ENCODE assay signal across 9 cellular contexts in the genomic region with DNA sequence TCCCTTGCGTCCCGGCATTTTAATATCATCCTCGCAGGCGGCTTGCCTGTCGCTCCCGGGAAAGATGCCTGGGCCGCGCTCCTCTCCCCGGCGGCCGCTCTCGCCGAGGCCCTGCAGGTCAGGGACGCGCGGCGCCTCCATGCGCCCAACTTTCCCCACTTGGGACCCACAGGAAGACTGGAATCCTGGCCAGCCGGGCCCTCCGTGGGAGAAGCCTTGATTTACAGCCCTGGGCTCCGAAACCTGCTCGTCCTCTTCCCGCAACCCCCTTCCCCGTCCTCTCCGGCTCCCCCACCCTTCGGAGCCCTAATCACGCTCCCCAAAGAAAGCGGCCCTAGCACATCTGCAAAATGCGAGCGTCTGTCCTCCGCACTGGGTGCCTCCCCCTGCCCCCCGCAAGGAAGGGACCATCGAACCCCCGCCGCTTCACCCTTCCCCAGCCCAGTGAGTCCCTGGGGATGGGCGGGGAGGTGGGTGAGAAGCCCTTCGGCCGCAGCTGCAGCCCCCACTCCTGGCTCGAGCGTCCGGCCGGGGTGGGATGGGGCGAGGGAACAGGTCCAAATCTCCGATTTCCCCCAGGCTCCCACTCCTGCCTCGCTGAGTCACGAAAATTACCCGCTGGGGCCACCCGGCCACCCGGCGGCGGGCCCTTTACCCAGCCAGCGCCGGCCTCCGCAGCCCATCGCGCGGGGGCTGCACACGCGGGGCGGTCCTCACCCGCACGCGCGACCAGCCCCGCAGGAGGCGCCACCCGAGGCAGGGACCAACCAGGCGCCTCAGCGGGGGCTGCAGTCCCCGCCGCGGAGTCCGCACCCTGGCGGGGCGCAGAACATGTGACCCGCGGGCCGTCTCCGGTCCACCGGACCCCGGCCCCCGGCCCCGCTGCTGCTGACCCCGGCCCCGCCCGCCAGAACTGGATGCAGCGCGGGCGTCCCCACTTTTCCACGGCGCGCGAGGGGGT. TPM values are rescaled to one million over a fixed set of nuclear protein-coding genes. Genes with fewer than 3 reads are reported as not detected.
DNase-seq lines count a peak whose midpoint lies in the region; ATAC-seq, FAIRE-seq and TF ChIP-seq lines count a peak whose summit lies in the region.
"Had no signal": no experiment of that assay in that cellular context is flagged by ENCODE, and none has a peak within 500 bp of the region (broad histone marks: within the 10 kb centered on the region; RNA-seq: fewer than 3 reads in every experiment).

No MANE protein-coding gene starts in this region.

- H3K9ac ChIP-seq in kidney (ENCODE audit: low read length in 2 of 2) (peak overlapping the region; percentile 29 to 61), subcutaneous abdominal adipose tissue (ENCODE audit: low read length in 5 of 5) (peak overlapping the region in 4 of 5 donors; percentile 43 to 77 (median 72))

- no peaks in the 10 kb centered on the region for H3K36me3 ChIP-seq in kidney (ENCODE audit: control insufficient read depth in 1 of 2, insufficient read depth in 2 of 2, low read length in 2 of 2)
- H3K36me3 ChIP-seq in subcutaneous abdominal adipose tissue (ENCODE audit: control insufficient read depth in 5 of 5, insufficient read depth in 5 of 5, low read length in 5 of 5), result no peaks in the 10 kb centered on the region

- no peak for TF ChIP-seq CTCF in astrocyte of the spinal cord (IDR thresholded peaks at IDR 0.05; ENCODE audit: low read depth, low read length)
- TF ChIP-seq CTCF in kidney (IDR thresholded peaks at IDR 0.05; ENCODE audit: borderline replicate concordance, extremely low read depth, insufficient read depth), result no peak

- H3K27ac ChIP-seq in kidney (ENCODE audit: low read depth in 2 of 2, low read length in 2 of 2) (peak overlapping the region; percentile 71 to 88), subcutaneous abdominal adipose tissue (ENCODE audit: low read depth, low read length) (peak overlapping the region; percentile 77)
- H3K27ac ChIP-seq: 22Rv1 had no signal

- DNase-seq in DMS 273 (lab: John Stamatoyannopoulos, UW; ENCODE audit: unreplicated experiment), result peak; percentile 60
- no peak for DNase-seq in DMS 273 treated with DMSO at 0.1 percent for 48 hours (lab: John Stamatoyannopoulos, UW)
- DNase-seq in astrocyte of the spinal cord (ENCODE audit: low read depth, low spot score), result no peak
- DNase-seq in kidney, result peak; percentile 85
- no peak for DNase-seq in effector CD4-positive, alpha-beta T cell

- in situ Hi-C loops in astrocyte of the spinal cord (cut with HindIII; ENCODE audit: low sequenced_read_pairs), result no loop called here

- peak overlapping the region; percentile 23 for H3K4me3 ChIP-seq in astrocyte of the spinal cord (ENCODE audit: low read depth, low read length)
- H3K4me3 ChIP-seq in kidney (ENCODE audit: low read length in 2 of 2), result peak overlapping the region; percentile 50 to 72
- peak overlapping the region; percentile 65 to 78 (median 70) for H3K4me3 ChIP-seq in subcutaneous abdominal adipose tissue (ENCODE audit: low read depth in 1 of 5, low read length in 5 of 5)

- H3K27me3 ChIP-seq in subcutaneous abdominal adipose tissue (ENCODE audit: control insufficient read depth in 5 of 5, insufficient read depth in 4 of 5, low read length in 5 of 5), result peaks cover 0 to 17% (median 3%) of the 10 kb centered on the region in 5 donors

- ATAC-seq in HG03095 (IDR thresholded peaks at IDR 0.05; ENCODE audit: unreplicated experiment) (peak; percentile 2), GM19324 (IDR thresholded peaks at IDR 0.05; ENCODE audit: low FRiP score, unreplicated experiment) (no peak)

- FAIRE-seq in kidney (lab: Jason Lieb, UNC), result no peak

- H3K9me3 ChIP-seq in kidney (ENCODE audit: control insufficient read depth in 1 of 2, low read length in 2 of 2), result no peaks in the 10 kb centered on the region
- H3K9me3 ChIP-seq in subcutaneous abdominal adipose tissue (ENCODE audit: control insufficient read depth in 5 of 5, low read length in 5 of 5), result no peaks in the 10 kb centered on the region

- intact Hi-C loops in kidney (cut with DNase I), result no loop called here

- peaks cover 6 to 8% of the 10 kb centered on the region in 2 donors for H3K4me1 ChIP-seq in kidney (ENCODE audit: control insufficient read depth in 1 of 2, insufficient read depth in 1 of 2, low read depth in 1 of 2, low read length in 2 of 2)
- H3K4me1 ChIP-seq in subcutaneous abdominal adipose tissue (ENCODE audit: control insufficient read depth in 5 of 5, insufficient read depth in 5 of 5, low read length in 5 of 5), result peaks cover 0 to 50% (median 35%) of the 10 kb centered on the region in 5 donors

RNA-seq across cellular contexts. Expression of gene HSPA12A, which starts 0.7 kb away (rescaled TPM):
- total RNA-seq in kidney, result 33.5 TPM
- polyA plus RNA-seq in kidney (ENCODE audit: insufficient read depth, low read depth, low replicate concordance), result 18.9 TPM

Comparison
In these comparisons a context has a peak if more than half of its experiments do, and no peak if none do; other contexts are left out.
1. DNase-seq: peak in DMS 273 (single experiment) and kidney (single experiment); none in DMS 273 treated with DMSO at 0.1 percent for 48 hours (single experiment), astrocyte of the spinal cord (single experiment) and effector CD4-positive, alpha-beta T cell (single experiment).
2. Peak in every context shown above with its lines, with median percentiles within 50 percentile points of each other: H3K4me3 ChIP-seq.